In the genomic region with DNA sequence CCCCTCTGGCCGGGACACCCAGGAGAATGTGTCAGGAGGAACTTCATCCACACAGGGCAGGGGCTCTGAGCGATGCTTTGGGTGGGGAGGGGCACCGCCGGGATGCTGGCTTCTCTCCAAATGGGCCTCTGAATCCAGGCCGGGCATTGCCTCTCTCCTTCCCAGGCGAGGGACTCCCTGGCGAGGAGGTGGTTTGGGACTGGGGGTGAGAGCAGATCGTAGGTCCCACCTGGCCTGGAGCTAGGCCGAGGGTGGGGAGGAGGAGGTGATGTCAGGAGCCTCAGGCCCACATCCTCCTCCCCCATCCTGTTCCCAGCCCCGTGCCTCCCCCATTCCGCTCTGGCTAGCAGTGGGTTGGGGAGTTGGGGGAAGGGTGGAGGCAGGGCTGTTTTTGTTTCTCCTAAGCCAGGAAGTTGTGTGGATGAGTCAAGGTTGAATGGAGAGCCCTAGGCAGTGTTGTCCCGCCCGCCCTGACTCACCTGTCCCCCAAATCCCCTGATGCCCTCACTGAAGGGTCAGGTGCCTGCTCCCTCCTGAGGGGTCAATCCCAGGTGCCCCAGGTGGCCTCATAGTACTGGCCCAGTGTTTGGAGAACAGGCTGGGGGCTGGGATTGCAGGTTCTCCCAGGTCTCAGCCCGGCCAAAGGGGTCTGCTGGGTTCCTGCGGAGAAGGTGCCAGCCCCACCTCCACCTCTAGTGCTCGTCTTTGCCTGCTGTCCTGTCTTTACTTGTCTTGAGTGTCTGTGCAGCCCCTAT, we compare ENCODE assay signal across 1 cellular context.
TF ChIP-seq lines count a peak whose summit lies in the region.

No MANE protein-coding gene starts in this region.

TF ChIP-seq in endothelial cell of umbilical vein, 7 proteins besides CTCF, POLR2A, EP300 and RAD21:
- TF ChIP-seq EZH2 (IDR thresholded peaks at IDR 0.05; ENCODE audit: borderline replicate concordance, low read depth, low read length, severe bottlenecking) (peak; percentile 17), FOS (IDR thresholded peaks at IDR 0.05; ENCODE audit: borderline replicate concordance, insufficient read depth, low read length) (no peak)
